ENCODE assay signal across 1 cellular context in genomic region chr16:25079637-25080375, GRCh38.
A peak's percentile ranks its signal among the peaks of the same experiment; 100 is the strongest.
TF ChIP-seq lines count a peak whose summit lies in the region.

No MANE protein-coding gene starts in this region.

TF ChIP-seq in GM12878, 131 proteins besides CTCF, POLR2A, EP300 and RAD21:
- TF ChIP-seq NFYA (IDR thresholded peaks at IDR 0.05; ENCODE audit: borderline replicate concordance, low read depth, low read length) (no peak), RELA (IDR thresholded peaks at IDR 0.05; ENCODE audit: borderline replicate concordance, partially characterized antibody) (no peak), RUNX3 (IDR thresholded peaks at IDR 0.05; ENCODE audit: low read length) (peak; percentile 51; the same call in 1 of the 2 replicates), TARDBP (IDR thresholded peaks at IDR 0.05; ENCODE audit: borderline replicate concordance) (no peak)
